Comparison of ENCODE assay signal across 8 cellular contexts in the genomic region with DNA sequence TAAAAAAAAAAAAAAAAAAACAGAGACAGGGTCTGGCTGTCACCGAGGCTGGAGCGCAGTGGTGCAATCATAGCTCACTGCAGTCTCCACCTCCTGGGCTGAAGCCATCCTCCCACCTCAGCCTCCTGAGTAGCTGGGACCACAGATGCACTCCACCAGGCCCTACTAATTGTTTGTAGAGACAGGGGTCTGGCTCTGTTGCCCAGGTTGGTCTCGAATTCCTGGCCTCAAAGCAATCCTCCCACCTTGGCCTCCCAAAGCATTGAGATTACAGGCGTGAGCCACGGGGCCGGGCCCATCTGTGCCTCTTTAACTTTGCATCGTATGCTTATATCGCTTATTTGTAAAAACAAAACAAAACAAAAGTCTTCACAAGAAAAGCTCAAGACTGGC. TPM values are rescaled to one million over a fixed set of nuclear protein-coding genes. Genes with fewer than 3 reads are reported as not detected.
DNase-seq lines count a peak whose midpoint lies in the region; FAIRE-seq and TF ChIP-seq lines count a peak whose summit lies in the region.

No MANE protein-coding gene starts in this region.

- peak overlapping the region; percentile 67 for H3K27ac Mint-ChIP-seq in Caco-2 (ENCODE audit: unreplicated experiment)
- H3K27ac Mint-ChIP-seq in nephron, result peak overlapping the region; percentile 94 to 98 (median 96)

- peak overlapping the region; percentile 60 to 99 for H3K9ac ChIP-seq in colonic mucosa (ENCODE audit: low read depth in 2 of 2, low read length in 2 of 2)

- no peaks in the 10 kb centered on the region for H3K36me3 ChIP-seq in Caco-2 (ENCODE audit: control insufficient read depth, insufficient read depth, low read length)
- no peaks in the 10 kb centered on the region for H3K36me3 ChIP-seq in SJCRH30
- no peaks in the 10 kb centered on the region for H3K36me3 ChIP-seq in colonic mucosa

- H3K4me1 ChIP-seq in Caco-2 (peaks cover 37% of the 10 kb centered on the region), SJCRH30 (no peaks in the 10 kb centered on the region), colonic mucosa (peaks cover 16% of the 10 kb centered on the region)

- H3K36me3 Mint-ChIP-seq in Caco-2 (ENCODE audit: insufficient read depth, unreplicated experiment), result peaks cover 16% of the 10 kb centered on the region
- H3K36me3 Mint-ChIP-seq in nephron (ENCODE audit: low read depth), result no peaks in the 10 kb centered on the region

- CTCF ChIA-PET in Caco-2 (lab: Charles Lee), result interaction anchor here (0.6 kb wide), 2 partner anchors 140 to 402 kb away, joined by 3 to 4 read pairs; no protein-coding TSS in a partner anchor

- no peak for TF ChIP-seq POLR2A in GM12892 (IDR thresholded peaks at IDR 0.05; ENCODE audit: low read depth, low read length)

- BruUV-seq in Caco-2 (replicated peaks; lab: Mats Ljungman, UMichigan), result no TSS peak

- H3K27ac ChIP-seq in SJCRH30 (peak overlapping the region; percentile 51), colonic mucosa (peak overlapping the region; percentile 89)

- intact Hi-C loops in Caco-2 (cut with micrococcal nuclease; ENCODE audit: unreplicated experiment), result no loop called here
- intact Hi-C loops in colonic mucosa (cut with DNase I), result no loop called here

- H3K27me3 Mint-ChIP-seq in Caco-2 (ENCODE audit: insufficient read depth, unreplicated experiment), result peaks cover 5% of the 10 kb centered on the region
- peaks cover 25% of the 10 kb centered on the region for H3K27me3 Mint-ChIP-seq in nephron (ENCODE audit: low read depth)

- H3K4me3 Mint-ChIP-seq in Caco-2 (ENCODE audit: unreplicated experiment) (peak overlapping the region; percentile 81), nephron (peak overlapping the region; percentile 83 to 91 (median 84))

- POLR2A ChIA-PET in Caco-2 (lab: Charles Lee), result interaction anchor here (0.6 kb wide), 2 partner anchors 14 to 252 kb away, joined by 4 to 6 read pairs; no protein-coding TSS in a partner anchor

- H3K9me3 ChIP-seq in Caco-2 (no peaks in the 10 kb centered on the region), SJCRH30 (replicated peaks) (no peaks in the 10 kb centered on the region), colonic mucosa (no peaks in the 10 kb centered on the region)

- FAIRE-seq in GM12892 (lab: Jason Lieb, UNC), result no peak

- TF ChIP-seq CTCF in Caco-2 (IDR thresholded peaks at IDR 0.05; ENCODE audit: insufficient read depth in 1 of 2, low read depth in 1 of 2, low read length in 1 of 2, severe bottlenecking in 1 of 2, unreplicated experiment in 1 of 2) (no peak), colonic mucosa (IDR thresholded peaks at IDR 0.05) (no peak), nephron (IDR thresholded peaks at IDR 0.05; ENCODE audit: unreplicated experiment in 3 of 3) (no peak)

- peak overlapping the region; percentile 45 for H3K4me3 ChIP-seq in Caco-2 (ENCODE audit: low read depth, low read length)
- H3K4me3 ChIP-seq in SJCRH30, result peak overlapping the region; percentile 55
- peak overlapping the region; percentile 85 for H3K4me3 ChIP-seq in colonic mucosa

- no peaks in the 10 kb centered on the region for H3K9me3 Mint-ChIP-seq in Caco-2 (ENCODE audit: unreplicated experiment)
- H3K9me3 Mint-ChIP-seq in nephron, result no peaks in the 10 kb centered on the region

- 0 out of 2 replicates have a peak, but pooled peaks cover 1% of the 10 kb centered on the region for H3K27me3 ChIP-seq in Caco-2 (replicated peaks; ENCODE audit: control insufficient read depth, insufficient read depth, low read length)
- H3K27me3 ChIP-seq in SJCRH30, result no peaks in the 10 kb centered on the region
- no peaks in the 10 kb centered on the region for H3K27me3 ChIP-seq in colonic mucosa

- peaks cover 8% of the 10 kb centered on the region for H3K4me1 Mint-ChIP-seq in Caco-2 (ENCODE audit: low read depth, unreplicated experiment)
- H3K4me1 Mint-ChIP-seq in nephron, result peaks cover 43% of the 10 kb centered on the region

- DNase-seq in Caco-2 (peak in 1 of 2 experiments; percentile 28), SJCRH30 (peak in 1 of 2 experiments; percentile 14), colonic mucosa (no peak), GM12892 (ENCODE audit: insufficient read length) (no peak), foreskin melanocyte (no peak), NCI-H69 (lab: John Stamatoyannopoulos, UW) (no peak)
- DNase-seq in central memory CD4-positive, alpha-beta T cell, result no peak

RNA-seq across cellular contexts. Expression of a gene that starts 3.1 kb away (rescaled TPM):
- total RNA-seq in Caco-2 (2022) (5.7 and 6.3 TPM in 2 replicates), colonic mucosa (100 to 1,000 TPM; 197 to 213 TPM)
- total RNA-seq in SJCRH30 (2014; rRNA removed; shearing (Covaris generic)), result 0.02 and 0.51 TPM in 2 replicates
- 0.36 TPM for polyA plus RNA-seq in GM12892 (2012; ENCODE audit: missing spikeins)

Comparison
In these comparisons a context has a peak if more than half of its experiments do, and no peak if none do; other contexts are left out.
1. RNA of a gene that starts 3.1 kb away (total RNA-seq): 197 to 213 TPM in colonic mucosa; 5.7 to 6.3 TPM in Caco-2 and 0.02 to 0.51 TPM in SJCRH30; every median in the first group is over 10 times any median in the second.
2. Peak in every context shown above with its lines, with median percentiles within 50 percentile points of each other: H3K4me3 ChIP-seq.